26 cellular contexts compared by ENCODE assay signal in the genomic region with DNA sequence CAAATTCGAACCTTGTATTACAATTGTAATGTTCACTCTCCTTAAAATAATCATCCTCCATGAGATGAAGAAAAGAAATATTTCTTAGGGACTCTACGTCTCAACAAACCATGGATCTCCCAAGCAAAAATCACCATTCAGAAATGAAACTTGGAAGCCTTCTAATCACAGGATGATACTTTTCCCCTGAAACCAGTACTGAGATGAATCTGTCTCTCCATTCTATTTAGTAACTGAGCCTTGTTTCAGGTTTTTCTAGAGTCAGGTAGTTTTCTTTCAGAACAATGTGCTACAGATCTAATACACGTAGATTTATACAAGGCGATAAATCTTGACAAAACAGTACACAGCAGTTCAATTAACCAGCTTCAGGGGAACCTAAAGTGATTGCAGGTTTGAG.
"Had no signal": no experiment of that assay in that cellular context is flagged by ENCODE, and none has a peak within 500 bp of the region (broad histone marks: within the 10 kb centered on the region; RNA-seq: fewer than 3 reads in every experiment).

No MANE protein-coding gene starts in this region.

- H3K4me2 ChIP-seq: hepatocyte had no signal

- H2AFZ ChIP-seq: hepatocyte had no signal

- H3K27me3 ChIP-seq: ascending aorta, brain microvascular endothelial cell, esophagus squamous epithelium, gastroesophageal sphincter, heart right ventricle, hepatocyte had no signal

- H3K9me3 Mint-ChIP-seq: central memory CD8-positive, alpha-beta T cell had no signal

- H3K4me3 Mint-ChIP-seq: activated B cell treated with CpG ODN at 0.5 μM for 24 hours; activated CD4-positive, alpha-beta memory T cell treated with anti-CD3 and anti-CD28 coated beads, Interleukin-2, amount 10 ng/mL, durations not matched to agents 7 days and 5 days; activated naive CD8-positive, alpha-beta T cell; central memory CD8-positive, alpha-beta T cell; T-helper 17 cell; T-helper 2 cell treated with Interferon-gamma antibody and Interleukin-4, amounts not matched to agents 5 μg/mL and 100 μg/mL, for 36 hours had no signal

- ATAC-seq: gastroesophageal sphincter, heart right ventricle, T-helper 17 cell had no signal

- H3K4me1 ChIP-seq: ascending aorta, esophagus squamous epithelium, gastroesophageal sphincter, heart right ventricle had no signal

- DNase-seq: activated B cell treated with CpG ODN at 0.5 μM for 24 hours; activated CD4-positive, alpha-beta memory T cell treated with anti-CD3 and anti-CD28 coated beads, Interleukin-2, amount 10 ng/mL, durations not matched to agents 7 days and 5 days; activated CD4-positive, alpha-beta T cell treated with anti-CD3 and anti-CD28 coated beads for 48 hours; activated CD4-positive, alpha-beta T cell treated with anti-CD3 and anti-CD28 coated beads, Interleukin-2, amount 50 U/mL, for 4 hours; activated CD8-positive, alpha-beta memory T cell treated with anti-CD3 and anti-CD28 coated beads, Interleukin-2, amount 50 U/mL, for 48 hours; activated effector memory CD4-positive, alpha-beta T cell treated with Interleukin-2 at 50 U/mL for 16 hours; activated gamma-delta T cell treated with Interleukin-2 at 50 U/mL for 16 hours; activated naive CD4-positive, alpha-beta T cell treated with anti-CD3 and anti-CD28 coated beads, Interleukin-2, amount 50 U/mL, for 16 hours; activated naive CD4-positive, alpha-beta T cell treated with Interleukin-2 at 50 U/mL for 16 hours; activated T-cell treated with anti-CD3 and anti-CD28 coated beads, Interleukin-2, amount 50 U/mL, for 48 hours; brain microvascular endothelial cell; effector CD8-positive, alpha-beta T cell; esophagus squamous epithelium; foreskin melanocyte; heart right ventricle; T-helper 1 cell; T-helper 17 cell; T1000; WERI-Rb-1 had no signal

- H3K9me3 ChIP-seq: ascending aorta, esophagus squamous epithelium, gastroesophageal sphincter had no signal

- H3K79me2 ChIP-seq: hepatocyte had no signal

- H3K36me3 ChIP-seq: ascending aorta, brain microvascular endothelial cell, esophagus squamous epithelium, gastroesophageal sphincter, heart right ventricle, WERI-Rb-1 had no signal

- H3K4me3 ChIP-seq: ascending aorta, esophagus squamous epithelium, gastroesophageal sphincter, heart right ventricle, hepatocyte had no signal

- H3K27me3 Mint-ChIP-seq: activated B cell treated with CpG ODN at 0.5 μM for 24 hours; activated CD4-positive, alpha-beta memory T cell treated with anti-CD3 and anti-CD28 coated beads, Interleukin-2, amount 10 ng/mL, durations not matched to agents 7 days and 5 days; activated naive CD8-positive, alpha-beta T cell; central memory CD8-positive, alpha-beta T cell; T-helper 17 cell had no signal

- H3K27ac ChIP-seq: ascending aorta, brain microvascular endothelial cell, epithelial cell of prostate, esophagus squamous epithelium, gastroesophageal sphincter, heart right ventricle, hepatocyte, WERI-Rb-1 had no signal

- H3K4me1 Mint-ChIP-seq: T-helper 17 cell had no signal

- H3K27ac Mint-ChIP-seq: activated B cell treated with CpG ODN at 0.5 μM for 24 hours; activated CD4-positive, alpha-beta memory T cell treated with anti-CD3 and anti-CD28 coated beads, Interleukin-2, amount 10 ng/mL, durations not matched to agents 7 days and 5 days; activated naive CD8-positive, alpha-beta T cell; T-helper 17 cell; T-helper 2 cell treated with Interferon-gamma antibody and Interleukin-4, amounts not matched to agents 5 μg/mL and 100 μg/mL, for 36 hours had no signal
